20 cellular contexts compared by ENCODE assay signal in the genomic region with DNA sequence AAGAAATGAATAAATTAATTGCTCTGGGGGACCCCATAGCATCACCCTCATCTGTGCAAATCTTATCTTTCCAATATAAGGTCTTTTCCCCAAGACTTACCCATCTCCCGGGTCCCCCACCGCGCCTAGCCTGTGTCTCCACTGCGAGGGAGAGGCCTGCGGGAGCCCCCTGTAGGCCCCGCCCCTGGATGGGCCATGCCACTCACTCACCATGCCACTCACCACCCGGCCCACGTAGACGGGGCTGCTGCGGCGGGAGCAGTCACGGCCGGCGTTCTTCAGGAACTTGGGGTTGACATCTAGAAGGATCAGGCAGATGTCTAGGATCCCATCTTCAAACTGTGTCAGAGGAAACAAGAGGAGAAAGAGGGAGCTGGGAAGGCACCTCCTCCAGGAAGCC.
"Had no signal": no experiment of that assay in that cellular context is flagged by ENCODE, and none has a peak within 500 bp of the region (broad histone marks: within the 10 kb centered on the region; RNA-seq: fewer than 3 reads in every experiment).

No MANE protein-coding gene starts in this region.

- DNase-seq: activated CD4-positive, alpha-beta memory T cell treated with anti-CD3 and anti-CD28 coated beads, Interleukin-2, amount 10 ng/mL, durations not matched to agents 7 days and 5 days; activated CD4-positive, alpha-beta T cell treated with anti-CD3 and anti-CD28 coated beads for 48 hours; activated CD4-positive, CD25-positive, alpha-beta regulatory T cell; activated CD8-positive, alpha-beta memory T cell treated with anti-CD3 and anti-CD28 coated beads, Interleukin-2, amount 10 ng/mL, durations not matched to agents 7 days and 5 days; activated naive CD4-positive, alpha-beta T cell; activated naive CD8-positive, alpha-beta T cell treated with anti-CD3 and anti-CD28 coated beads, Interleukin-2, amount 10 ng/mL, durations not matched to agents 7 days and 5 days; brain microvascular endothelial cell; cortex of kidney; effector CD4-positive, alpha-beta T cell; stimulated activated naive CD8-positive, alpha-beta T cell treated with anti-CD3 and anti-CD28 coated beads, Interleukin-15, Interleukin-2, amounts not matched to agents 100 U/mL and 50 U/mL, for 24 hours; substantia nigra; T1000 had no signal

- ATAC-seq: activated CD8-positive, alpha-beta memory T cell treated with anti-CD3 and anti-CD28 coated beads, Interleukin-2, amount 10 ng/mL, durations not matched to agents 7 days and 5 days; esophagus mucosa; gastroesophageal sphincter; stimulated activated naive CD8-positive, alpha-beta T cell treated with anti-CD3 and anti-CD28 coated beads, Interleukin-15, Interleukin-2, amounts not matched to agents 100 U/mL and 50 U/mL, for 24 hours had no signal

- H3K36me3 Mint-ChIP-seq: activated CD8-positive, alpha-beta memory T cell treated with anti-CD3 and anti-CD28 coated beads, Interleukin-2, amount 10 ng/mL, durations not matched to agents 7 days and 5 days; activated naive CD8-positive, alpha-beta T cell treated with anti-CD3 and anti-CD28 coated beads, Interleukin-2, amount 10 ng/mL, durations not matched to agents 7 days and 5 days had no signal

- H3K4me3 ChIP-seq: gastroesophageal sphincter, skin epidermis, tibial nerve, vagina had no signal

- H3K27me3 ChIP-seq: brain microvascular endothelial cell, gastroesophageal sphincter, tibial nerve, vagina had no signal

- H3K27ac Mint-ChIP-seq: activated CD4-positive, alpha-beta memory T cell treated with anti-CD3 and anti-CD28 coated beads, Interleukin-2, amount 10 ng/mL, durations not matched to agents 7 days and 5 days; activated CD8-positive, alpha-beta memory T cell treated with anti-CD3 and anti-CD28 coated beads, Interleukin-2, amount 10 ng/mL, durations not matched to agents 7 days and 5 days; activated naive CD8-positive, alpha-beta T cell treated with anti-CD3 and anti-CD28 coated beads, Interleukin-2, amount 10 ng/mL, durations not matched to agents 7 days and 5 days; progenitor cell of endocrine pancreas had no signal

- H3K9me3 ChIP-seq: gastroesophageal sphincter, tibial nerve, vagina had no signal

- H3K4me3 Mint-ChIP-seq: activated CD4-positive, alpha-beta memory T cell treated with anti-CD3 and anti-CD28 coated beads, Interleukin-2, amount 10 ng/mL, durations not matched to agents 7 days and 5 days; activated CD8-positive, alpha-beta memory T cell treated with anti-CD3 and anti-CD28 coated beads, Interleukin-2, amount 10 ng/mL, durations not matched to agents 7 days and 5 days; activated naive CD8-positive, alpha-beta T cell treated with anti-CD3 and anti-CD28 coated beads, Interleukin-2, amount 10 ng/mL, durations not matched to agents 7 days and 5 days; central memory CD8-positive, alpha-beta T cell; neural crest cell had no signal

- H3K9me3 Mint-ChIP-seq: activated CD4-positive, alpha-beta memory T cell treated with anti-CD3 and anti-CD28 coated beads, Interleukin-2, amount 10 ng/mL, durations not matched to agents 7 days and 5 days; activated naive CD8-positive, alpha-beta T cell treated with anti-CD3 and anti-CD28 coated beads, Interleukin-2, amount 10 ng/mL, durations not matched to agents 7 days and 5 days; central memory CD8-positive, alpha-beta T cell; neural crest cell had no signal

- H3K36me3 ChIP-seq: tibial nerve had no signal

- H3K27ac ChIP-seq: brain microvascular endothelial cell, skin epidermis, tibial nerve, vagina had no signal
